In the genomic region with DNA sequence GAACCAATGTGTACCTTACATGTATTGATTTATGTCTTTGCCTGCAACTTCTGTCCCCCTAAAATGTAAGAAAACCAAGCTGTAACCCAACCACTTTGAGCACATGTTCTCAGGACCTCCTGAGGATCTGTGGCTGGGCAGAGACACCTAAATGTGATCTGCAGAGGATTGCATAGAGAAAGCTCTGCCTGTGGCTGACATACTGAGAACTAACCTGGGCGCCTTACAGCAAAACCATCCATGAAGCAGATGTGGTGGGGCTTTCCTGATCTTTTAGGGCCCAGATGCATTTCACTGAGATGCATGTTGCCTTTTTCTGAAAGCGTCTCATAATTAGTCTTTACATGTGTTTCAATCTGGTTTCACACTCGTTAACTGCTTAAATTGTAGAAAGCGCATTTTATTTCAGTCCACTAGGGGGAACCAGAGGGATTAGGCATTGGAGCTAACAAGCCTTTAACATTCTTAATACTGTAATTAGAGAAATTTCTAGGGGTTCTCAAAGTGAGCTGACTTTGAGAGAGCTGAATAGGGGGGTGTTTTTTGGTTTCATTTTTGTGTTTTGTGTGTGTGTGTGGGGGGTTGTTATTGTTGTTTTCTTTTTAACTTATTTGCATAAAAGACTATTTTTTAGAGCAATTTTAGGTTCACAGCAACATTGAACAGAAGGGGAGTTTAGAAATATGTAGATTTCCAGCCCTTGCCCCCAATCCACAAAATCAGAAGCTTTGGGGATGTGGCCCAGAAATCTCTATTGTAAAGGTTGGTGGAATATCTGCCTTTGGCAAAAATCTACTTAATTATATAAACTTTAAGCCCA, we compare ENCODE assay signal across 8 cellular contexts. TPM values are rescaled to one million over a fixed set of nuclear protein-coding genes. Genes with fewer than 3 reads are reported as not detected.
A peak's percentile ranks its signal among the peaks of the same experiment; 100 is the strongest.
DNase-seq lines count a peak whose midpoint lies in the region; ATAC-seq and TF ChIP-seq lines count a peak whose summit lies in the region.

No MANE protein-coding gene starts in this region.

- POLR2A ChIA-PET in CD4-positive, alpha-beta memory T cell (lab: Charles Lee; ENCODE audit: partially characterized antibody) = no interaction called here

- H3K27me3 Mint-ChIP-seq in CD4-positive, alpha-beta memory T cell = no peaks in the 10 kb centered on the region

- peak overlapping the region; percentile 7 for H2BK12ac ChIP-seq in trophoblast cell (ENCODE audit: low read length)

- H3K36me3 Mint-ChIP-seq in CD4-positive, alpha-beta memory T cell = no peaks in the 10 kb centered on the region

- H3K79me2 ChIP-seq in trophoblast cell (ENCODE audit: control insufficient read depth, insufficient read depth, low read length, poor library complexity) = no peaks in the 10 kb centered on the region

- H3K23ac ChIP-seq in trophoblast cell (ENCODE audit: low read length) = no peak overlapping the region

- H3K4me1 ChIP-seq in CD4-positive, alpha-beta memory T cell (ENCODE audit: insufficient read depth, low read length) = peaks cover 4% of the 10 kb centered on the region
- H3K4me1 ChIP-seq in trophoblast cell (ENCODE audit: control insufficient read depth in 1 of 2, insufficient read depth in 2 of 2, low read length in 2 of 2) = peaks cover 7 to 13% of the 10 kb centered on the region in 2 experiments

- peak overlapping the region; percentile 35 for H2BK5ac ChIP-seq in trophoblast cell (ENCODE audit: low read depth, low read length, poor library complexity)

- peak in 4 of 5 donors; percentile 48 to 63 (median 54) for DNase-seq in CD4-positive, alpha-beta memory T cell
- DNase-seq in NCI-H2107 (lab: John Stamatoyannopoulos, UW) (peak; percentile 31), globus pallidus (ENCODE audit: low spot score) (peak; percentile 56), trophoblast cell (peak; percentile 13 to 91), HPDE6-E6E7 (ENCODE audit: extremely low spot score) (no peak)

- no peak overlapping the region for H3K14ac ChIP-seq in trophoblast cell (ENCODE audit: low read length)

- no peak overlapping the region for H3K4ac ChIP-seq in trophoblast cell (ENCODE audit: low read depth, low read length)

- H2AFZ ChIP-seq in trophoblast cell (ENCODE audit: insufficient read depth, low read length, poor library complexity) = no peak overlapping the region

- intact Hi-C loops in CD4-positive, alpha-beta memory T cell (cut with micrococcal nuclease) = loop anchor here (5.0 kb wide), 1 partner anchor 218 kb away; a partner anchor contains a TSS

- peaks cover 8% of the 10 kb centered on the region for H3K79me1 ChIP-seq in trophoblast cell (ENCODE audit: low read length)

- H3K27me3 ChIP-seq in CD4-positive, alpha-beta memory T cell (ENCODE audit: insufficient read depth, low read length) = no peaks in the 10 kb centered on the region
- H3K27me3 ChIP-seq in trophoblast cell (ENCODE audit: insufficient read depth, low read length) = no peaks in the 10 kb centered on the region

- no peak overlapping the region for H3K27ac Mint-ChIP-seq in CD4-positive, alpha-beta memory T cell

- peaks cover 0 to 3% (median 2%) of the 10 kb centered on the region in 4 donors for H3K4me1 Mint-ChIP-seq in CD4-positive, alpha-beta memory T cell

- peak; percentile 91 for TF ChIP-seq CTCF in VCaP (conservative IDR thresholded peaks at IDR 0.05)

- no peak overlapping the region for H3K27ac ChIP-seq in CD4-positive, alpha-beta memory T cell (ENCODE audit: low read depth, low read length)
- H3K27ac ChIP-seq in VCaP (peak overlapping the region; percentile 35), trophoblast cell (ENCODE audit: low read depth, low read length) (peak overlapping the region; percentile 82)

- no peak overlapping the region for H3K18ac ChIP-seq in trophoblast cell (ENCODE audit: low read length)

- no peak overlapping the region for H4K8ac ChIP-seq in trophoblast cell (ENCODE audit: low read depth, low read length)

- CTCF ChIA-PET in CD4-positive, alpha-beta memory T cell (lab: Charles Lee; ENCODE audit: partially characterized antibody) = interaction anchor here (0.6 to 2.1 kb wide), 26 partner anchors 9 to 843 kb away, joined by 3 to 11 read pairs (median 4); no protein-coding TSS in a partner anchor

- H3K4me2 ChIP-seq in trophoblast cell (ENCODE audit: low read length) = peak overlapping the region; percentile 3

- ATAC-seq in GM18867 (IDR thresholded peaks at IDR 0.05; ENCODE audit: unreplicated experiment) = peak; percentile 90
- peak; percentile 70 for ATAC-seq in HG03039 (IDR thresholded peaks at IDR 0.05; ENCODE audit: unreplicated experiment)

- WGBS in trophoblast cell (ENCODE audit: extremely low coverage, insufficient coverage, insufficient read length) = no CpG with 5 or more reads among the region's 4 CpGs

- no peaks in the 10 kb centered on the region for H3K9me3 Mint-ChIP-seq in CD4-positive, alpha-beta memory T cell

- peak overlapping the region; percentile 22 for H4K91ac ChIP-seq in trophoblast cell (ENCODE audit: low read depth, low read length)

- H3K36me3 ChIP-seq in CD4-positive, alpha-beta memory T cell (ENCODE audit: insufficient read depth, low read length) = no peaks in the 10 kb centered on the region
- no peaks in the 10 kb centered on the region for H3K36me3 ChIP-seq in trophoblast cell (ENCODE audit: control insufficient read depth in 1 of 2, insufficient read depth in 2 of 2, low read length in 2 of 2)

- no peak overlapping the region for H3K4me3 Mint-ChIP-seq in CD4-positive, alpha-beta memory T cell

- no peak overlapping the region for H3K9ac ChIP-seq in trophoblast cell (ENCODE audit: low read length)

- H3K4me3 ChIP-seq in CD4-positive, alpha-beta memory T cell (ENCODE audit: low read length in 2 of 2) = no peak overlapping the region
- H3K4me3 ChIP-seq in trophoblast cell (ENCODE audit: low read depth, low read length) = no peak overlapping the region

- H2BK120ac ChIP-seq in trophoblast cell (ENCODE audit: insufficient read depth, low read length, poor library complexity) = peak overlapping the region; percentile 3

- no peaks in the 10 kb centered on the region for H3K9me3 ChIP-seq in CD4-positive, alpha-beta memory T cell (ENCODE audit: control insufficient read depth in 1 of 2, low read length in 2 of 2)
- peaks cover 5% of the 10 kb centered on the region for H3K9me3 ChIP-seq in trophoblast cell (ENCODE audit: insufficient read depth, low read depth, low read length)

- no peak overlapping the region for H2AK5ac ChIP-seq in trophoblast cell (ENCODE audit: low read length)

- no peak overlapping the region for H4K12ac ChIP-seq in trophoblast cell (ENCODE audit: low read depth, low read length)

RNA-seq across cellular contexts. Expression of a gene that starts 50.9 kb away (rescaled TPM):
- 1 to 10 TPM; 5.6 to 6.1 TPM for total RNA-seq in CD4-positive, alpha-beta memory T cell
- polyA plus RNA-seq in CD4-positive, alpha-beta memory T cell = 1 to 10 TPM in 1 of 2 donors, under 1 TPM in 1; 0.54 to 1.5 TPM
- 5.4 and 6.4 TPM in 2 replicates for polyA plus RNA-seq in trophoblast cell (2013)
